ENCODE assay signal across 25 cellular contexts in the genomic region with DNA sequence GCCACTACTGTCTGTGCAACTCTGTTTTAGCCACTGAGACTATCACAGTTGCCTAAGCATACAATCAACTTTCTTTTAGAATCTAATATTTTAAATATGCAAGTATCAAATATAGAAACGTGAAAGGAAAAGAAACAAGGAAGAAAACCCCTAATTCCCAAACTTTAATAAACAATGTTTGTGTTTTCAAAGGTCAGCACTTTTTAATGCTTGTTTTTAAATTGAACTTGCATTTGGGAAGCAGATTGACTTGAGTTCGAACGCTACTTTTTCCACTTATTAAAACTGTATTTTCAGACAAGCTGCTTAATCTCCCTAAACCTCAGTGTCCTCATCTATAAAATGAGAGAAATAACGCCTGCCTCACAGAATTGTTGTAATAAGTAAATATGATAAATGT.
DNase-seq lines count a peak whose midpoint lies in the region; ATAC-seq, FAIRE-seq and TF ChIP-seq lines count a peak whose summit lies in the region.
"Had no signal": no experiment of that assay in that cellular context is flagged by ENCODE, and none has a peak within 500 bp of the region (broad histone marks: within the 10 kb centered on the region; RNA-seq: fewer than 3 reads in every experiment).

No MANE protein-coding gene starts in this region.

- TF ChIP-seq RAD21 in HepG2 (CRISPR knock-in tag; IDR thresholded peaks at IDR 0.05) (no peak), K562 (CRISPR knock-in tag; conservative IDR thresholded peaks at IDR 0.05 in 1 of 2, IDR thresholded peaks at IDR 0.05 in 1 of 2) (no peak)

- peak overlapping the region; percentile 12 to 64 (median 56) for H3K27ac Mint-ChIP-seq in nephron
- H3K27ac Mint-ChIP-seq: CD14-positive monocyte; CD4-positive, alpha-beta T cell; CD8-positive, alpha-beta memory T cell had no signal

- H3K9ac ChIP-seq in HepG2 (ENCODE audit: insufficient read depth, low read depth, low read length) (no peak overlapping the region), K562 (ENCODE audit: insufficient read depth in 1 of 2, low read depth in 2 of 2, low read length in 2 of 2) (no peak overlapping the region)
- H3K9ac ChIP-seq: BLaER1 treated with 17β-estradiol and CSF1 and Interleukin-3, amounts not matched to agents 10 nM and 100 nM; GM23248 had no signal

- intact Hi-C loops in HepG2 (cut with micrococcal nuclease; ENCODE audit: unreplicated experiment), result no loop called here
- intact Hi-C loops in right lobe of liver (cut with DNase I), result no loop called here
- intact Hi-C loops in K562 (cut with micrococcal nuclease), result no loop called here

- H3K4me1 Mint-ChIP-seq in nephron, result peaks cover 72% of the 10 kb centered on the region
- no peaks in the 10 kb centered on the region for H3K4me1 Mint-ChIP-seq in activated T-cell treated with anti-CD3 and anti-CD28 coated beads, Interleukin-2, amount 50 U/mL, for 4 hours (ENCODE audit: low read depth)
- H3K4me1 Mint-ChIP-seq: CD8-positive, alpha-beta memory T cell had no signal

- in situ Hi-C loops in HepG2 (cut with HindIII; ENCODE audit: extremely low pct_ligation_motif_present, low pct_unique_long_range_greater_than_20kb), result no loop called here
- in situ Hi-C loops in K562 (cut with MboI), result no loop called here

- H3K36me3 ChIP-seq in HepG2 (replicated peaks in 1 of 2; ENCODE audit: control insufficient read depth in 1 of 2, insufficient read depth in 2 of 2, low read length in 2 of 2) (peaks cover 1 to 27% of the 10 kb centered on the region in 2 experiments; a peak in 2 of 5 replicates), right lobe of liver (no peaks in the 10 kb centered on the region), K562 (ENCODE audit: control insufficient read depth, insufficient read depth, low read length) (no peaks in the 10 kb centered on the region)
- H3K36me3 ChIP-seq: BE2C; BLaER1 treated with 17β-estradiol and CSF1 and Interleukin-3, amounts not matched to agents 10 nM and 100 nM had no signal

- peaks cover 19% of the 10 kb centered on the region for H3K36me3 Mint-ChIP-seq in nephron (ENCODE audit: low read depth)
- no peaks in the 10 kb centered on the region for H3K36me3 Mint-ChIP-seq in activated T-cell treated with anti-CD3 and anti-CD28 coated beads, Interleukin-2, amount 50 U/mL, for 4 hours (ENCODE audit: insufficient read depth)
- H3K36me3 Mint-ChIP-seq: CD14-positive monocyte; CD8-positive, alpha-beta memory T cell had no signal

- H3K9me1 ChIP-seq in K562 (ENCODE audit: control insufficient read depth, insufficient read depth, low read length), result no peaks in the 10 kb centered on the region

- no peaks in the 10 kb centered on the region for H3K27me3 Mint-ChIP-seq in nephron (ENCODE audit: low read depth)
- no peaks in the 10 kb centered on the region for H3K27me3 Mint-ChIP-seq in activated T-cell treated with anti-CD3 and anti-CD28 coated beads, Interleukin-2, amount 50 U/mL, for 4 hours (ENCODE audit: low read depth)
- H3K27me3 Mint-ChIP-seq: CD4-positive, alpha-beta T cell had no signal

- H3K79me2 ChIP-seq in HepG2 (ENCODE audit: insufficient read depth, low read length), result no peaks in the 10 kb centered on the region
- no peaks in the 10 kb centered on the region for H3K79me2 ChIP-seq in K562 (ENCODE audit: control insufficient read depth, insufficient read depth, low read length)

- CTCF ChIA-PET in HepG2 (lab: Yijun Ruan, JAX; ENCODE audit: low intra/inter-chr PET ratio, low total read pairs) (no interaction called here), K562 (lab: Yijun Ruan, JAX; ENCODE audit: low intra/inter-chr PET ratio) (no interaction called here)

- ATAC-seq in HepG2, result no peak
- no peak for ATAC-seq in right lobe of liver
- no peak for ATAC-seq in K562
- no peak for ATAC-seq in activated T-cell treated with anti-CD3 and anti-CD28 coated beads, Interleukin-2, amount 50 U/mL, for 4 hours
- ATAC-seq: GM12878, HCT116 had no signal

- TF ChIP-seq POLR2A in HepG2 (IDR thresholded peaks at IDR 0.05; ENCODE audit: insufficient read depth in 1 of 2, low read depth in 2 of 2, low read length in 2 of 2) (no peak), right lobe of liver (IDR thresholded peaks at IDR 0.05) (no peak), K562 (conservative IDR thresholded peaks at IDR 0.05) (no peak)

- H2AFZ ChIP-seq in HepG2 (ENCODE audit: low read length) (no peak overlapping the region), K562 (ENCODE audit: low read depth, low read length) (no peak overlapping the region)
- H2AFZ ChIP-seq: GM23248 had no signal

- H3K27ac ChIP-seq in HepG2 (ENCODE audit: extremely low read length, insufficient read depth, low read length) (no peak overlapping the region), right lobe of liver (no peak overlapping the region), K562 (ENCODE audit: extremely low read depth, low read depth, low read length) (no peak overlapping the region)
- H3K27ac ChIP-seq: 22Rv1; BLaER1 treated with 17β-estradiol and CSF1 and Interleukin-3, amounts not matched to agents 10 nM and 100 nM; GM23248 had no signal

- H3K4me3 ChIP-seq in HepG2 (replicated peaks in 1 of 3; ENCODE audit: insufficient read depth in 1 of 3, low read depth in 2 of 3, low read length in 3 of 3), result no peak overlapping the region
- no peak overlapping the region for H3K4me3 ChIP-seq in right lobe of liver
- H3K4me3 ChIP-seq in K562, result no peak overlapping the region
- H3K4me3 ChIP-seq: BLaER1 treated with 17β-estradiol and CSF1 and Interleukin-3, amounts not matched to agents 10 nM and 100 nM; GM12878; GM23248 had no signal

- H3K9me3 ChIP-seq in HepG2 (ENCODE audit: low read length), result no peaks in the 10 kb centered on the region
- no peaks in the 10 kb centered on the region for H3K9me3 ChIP-seq in right lobe of liver
- no peaks in the 10 kb centered on the region for H3K9me3 ChIP-seq in K562 (replicated peaks; ENCODE audit: control insufficient read depth, insufficient read depth, low read depth, low read length)
- H3K9me3 ChIP-seq: BE2C had no signal

- H3K4me3 Mint-ChIP-seq in nephron, result no peak overlapping the region
- no peak overlapping the region for H3K4me3 Mint-ChIP-seq in activated T-cell treated with anti-CD3 and anti-CD28 coated beads, Interleukin-2, amount 50 U/mL, for 4 hours
- H3K4me3 Mint-ChIP-seq: CD14-positive monocyte; CD4-positive, alpha-beta T cell; CD8-positive, alpha-beta memory T cell; H9 had no signal

- POLR2A ChIA-PET in HepG2 (lab: Yijun Ruan, JAX), result no interaction called here
- POLR2A ChIA-PET in K562 (lab: Yijun Ruan, JAX), result no interaction called here

- DNase-seq in HepG2 (ENCODE audit: low spot score) (no peak), right lobe of liver (no peak), K562 (ENCODE audit: extremely low read depth in 1 of 4, low spot score in 3 of 4) (no peak), NCI-H345 treated with DMSO at 0.1 percent for 48 hours (lab: John Stamatoyannopoulos, UW; ENCODE audit: unreplicated experiment) (no peak)
- DNase-seq in activated T-cell treated with anti-CD3 and anti-CD28 coated beads, Interleukin-2, amount 50 U/mL, for 4 hours, result no peak
- DNase-seq: ACHN; AML-193; BE2C; CD4-positive, alpha-beta T cell; CD8-positive, alpha-beta memory T cell; DMS 273 treated with DMSO at 0.1 percent for 48 hours; DMS79; EL; GDM1; GM23248; H9 had no signal

- FAIRE-seq in HepG2 (lab: Jason Lieb, UNC), result no peak
- no peak for FAIRE-seq in K562 (lab: Jason Lieb, UNC)
- FAIRE-seq: A204.1, D721Med, GM12878, GM19239 had no signal

- H3K27me3 ChIP-seq in HepG2 (ENCODE audit: control insufficient read depth in 1 of 2, insufficient read depth in 2 of 2, low read length in 2 of 2) (no peaks in the 10 kb centered on the region), right lobe of liver (peaks cover 0 to 8% of the 10 kb centered on the region in 2 donors), K562 (ENCODE audit: control insufficient read depth in 2 of 2, insufficient read depth in 2 of 2, low read length in 2 of 2) (no peaks in the 10 kb centered on the region)
- H3K27me3 ChIP-seq: BE2C had no signal

- TF ChIP-seq CTCF in HepG2 (CRISPR knock-in tag; IDR thresholded peaks at IDR 0.05) (no peak), right lobe of liver (IDR thresholded peaks at IDR 0.05) (no peak), K562 (IDR thresholded peaks at IDR 0.05 in 2 of 3, conservative IDR thresholded peaks at IDR 0.05 in 1 of 3; ENCODE audit: insufficient read depth in 2 of 3, low read depth in 1 of 3, low read length in 3 of 3) (no peak), nephron (IDR thresholded peaks at IDR 0.05; ENCODE audit: unreplicated experiment in 3 of 3) (no peak)

- TF ChIP-seq EP300 in HepG2 (IDR thresholded peaks at IDR 0.05; ENCODE audit: low read depth in 2 of 2, low read length in 2 of 2), result no peak
- TF ChIP-seq EP300 in HepG2 (CRISPR knock-in tag; IDR thresholded peaks at IDR 0.05; ENCODE audit: borderline replicate concordance), result no peak
- TF ChIP-seq EP300 in K562 (IDR thresholded peaks at IDR 0.05; ENCODE audit: low read length), result no peak

- no peaks in the 10 kb centered on the region for H3K9me3 Mint-ChIP-seq in nephron
- no peaks in the 10 kb centered on the region for H3K9me3 Mint-ChIP-seq in activated T-cell treated with anti-CD3 and anti-CD28 coated beads, Interleukin-2, amount 50 U/mL, for 4 hours
- H3K9me3 Mint-ChIP-seq: CD14-positive monocyte; CD4-positive, alpha-beta T cell had no signal

- H4K20me1 ChIP-seq in HepG2 (ENCODE audit: insufficient read depth, low read length), result peaks cover 77% of the 10 kb centered on the region
- no peaks in the 10 kb centered on the region for H4K20me1 ChIP-seq in K562 (replicated peaks; ENCODE audit: control insufficient read depth, insufficient read depth, low read length)

- H3K4me1 ChIP-seq in HepG2 (ENCODE audit: insufficient read depth, low read length), result peaks cover 43% of the 10 kb centered on the region
- no peaks in the 10 kb centered on the region for H3K4me1 ChIP-seq in right lobe of liver
- no peaks in the 10 kb centered on the region for H3K4me1 ChIP-seq in K562 (replicated peaks in 1 of 2; ENCODE audit: control insufficient read depth in 2 of 2, insufficient read depth in 2 of 2, low read length in 2 of 2)
- H3K4me1 ChIP-seq: BE2C had no signal

- H3K4me2 ChIP-seq in HepG2 (ENCODE audit: low read depth, low read length) (no peak overlapping the region), K562 (ENCODE audit: insufficient read depth, low read length) (no peak overlapping the region)
- H3K4me2 ChIP-seq: BLaER1 treated with 17β-estradiol and CSF1 and Interleukin-3, amounts not matched to agents 10 nM and 100 nM had no signal

- BruUV-seq in HepG2 (replicated peaks; lab: Mats Ljungman, UMichigan), result no TSS peak
- BruUV-seq in K562 (replicated peaks; lab: Mats Ljungman, UMichigan), result no TSS peak

- WGBS in HepG2 (ENCODE audit: low lambda C conversion rate), result 97% methylated on average over 4 of the region's 4 CpGs
- 47% methylated on average over 4 of the region's 4 CpGs for WGBS in right lobe of liver (ENCODE audit: insufficient coverage, low coverage, low lambda C conversion rate, missing lambda C conversion rate)
- WGBS in K562 (ENCODE audit: insufficient coverage, low coverage, missing lambda C conversion rate), result 0% methylated on average over 4 of the region's 4 CpGs

TF ChIP-seq in HepG2, 621 proteins besides CTCF, POLR2A, EP300 and RAD21 (continues in another document):
- TF ChIP-seq ZNF256 (CRISPR knock-in tag; conservative IDR thresholded peaks at IDR 0.05), result no peak

TF ChIP-seq in K562, 482 proteins besides CTCF, POLR2A, EP300 and RAD21 (continues in another document):
- TF ChIP-seq RUNX1 (IDR thresholded peaks at IDR 0.05; ENCODE audit: low read depth) (no peak), MAFF (IDR thresholded peaks at IDR 0.05; ENCODE audit: low read length) (0 out of 2 replicates have a peak, but pooled peaks have one; percentile 39), NFRKB (IDR thresholded peaks at IDR 0.05; ENCODE audit: low read depth) (no peak)

Comparison
In these comparisons a context has a peak if more than half of its experiments do, and no peak if none do; other contexts are left out.
1. Of the 241 proteins assayed by ChIP-seq in both HepG2 and K562: peak only in HepG2: none; only in K562: none; in both: MAFF and MAFK; in neither: 239.